In genomic region chr20:18672826-18673225, GRCh38 we compare ENCODE assay signal across 18 cellular contexts.
"Had no signal": no experiment of that assay in that cellular context is flagged by ENCODE, and none has a peak within 500 bp of the region (broad histone marks: within the 10 kb centered on the region; RNA-seq: fewer than 3 reads in every experiment).

No MANE protein-coding gene starts in this region.

- H3K9me3 Mint-ChIP-seq: activated naive CD4-positive, alpha-beta T cell treated with anti-CD3 and anti-CD28 coated beads, Interleukin-2, amount 50 U/mL, for 72 hours; immature natural killer cell; neural progenitor cell had no signal

- DNase-seq: activated gamma-delta T cell treated with Interleukin-2 at 50 U/mL for 16 hours; adrenal gland; effector CD8-positive, alpha-beta T cell; heart right ventricle; immature natural killer cell; kidney glomerular epithelial cell; left ventricle myocardium inferior; mammary epithelial cell; stimulated activated CD4-positive, alpha-beta T cell treated with anti-CD3 and anti-CD28 coated beads, Interleukin-12 subunit alpha, Interleukin-12 subunit beta, amount 100 ng/mL, for 4 hours; stimulated activated CD4-positive, alpha-beta T cell treated with anti-CD3 and anti-CD28 coated beads, Interleukin-1b, Interleukin-23, amount 100 ng/mL, for 48 hours; stimulated activated CD8-positive, alpha-beta memory T cell treated with anti-CD3 and anti-CD28 coated beads, Interleukin-4, amount 100 ng/mL, for 48 hours; stimulated activated naive CD4-positive, alpha-beta T cell had no signal

- H3K36me3 ChIP-seq: adrenal gland, esophagus muscularis mucosa, gastroesophageal sphincter, heart right ventricle, left ventricle myocardium inferior, neural progenitor cell had no signal

- H3K27ac Mint-ChIP-seq: activated naive CD4-positive, alpha-beta T cell treated with anti-CD3 and anti-CD28 coated beads, Interleukin-2, amount 50 U/mL, for 72 hours; neural progenitor cell; progenitor cell of endocrine pancreas had no signal

- ATAC-seq: activated CD4-positive, CD25-positive, alpha-beta regulatory T cell treated with anti-CD3 and anti-CD28 coated beads, Interleukin-2, amount 50 U/mL, for 24 hours; activated naive CD4-positive, alpha-beta T cell treated with anti-CD3 and anti-CD28 coated beads, Interleukin-2, amount 50 U/mL, for 72 hours; gastroesophageal sphincter; heart right ventricle had no signal

- H3K27me3 ChIP-seq: adrenal gland, esophagus muscularis mucosa, gastroesophageal sphincter, heart right ventricle, neural progenitor cell had no signal

- H3K4me3 ChIP-seq: adrenal gland, esophagus muscularis mucosa, gastroesophageal sphincter, heart right ventricle, left ventricle myocardium inferior, neural progenitor cell had no signal

- H3K9me3 ChIP-seq: adrenal gland, esophagus muscularis mucosa, gastroesophageal sphincter, heart right ventricle, left ventricle myocardium inferior had no signal

- H3K36me3 Mint-ChIP-seq: activated naive CD4-positive, alpha-beta T cell treated with anti-CD3 and anti-CD28 coated beads, Interleukin-2, amount 50 U/mL, for 72 hours had no signal

- H3K4me3 Mint-ChIP-seq: immature natural killer cell, neural progenitor cell had no signal

- H3K27ac ChIP-seq: adrenal gland, esophagus muscularis mucosa, gastroesophageal sphincter, heart right ventricle, left ventricle myocardium inferior, neural progenitor cell had no signal
